ENCODE assay signal across 1 cellular context in the genomic region with DNA sequence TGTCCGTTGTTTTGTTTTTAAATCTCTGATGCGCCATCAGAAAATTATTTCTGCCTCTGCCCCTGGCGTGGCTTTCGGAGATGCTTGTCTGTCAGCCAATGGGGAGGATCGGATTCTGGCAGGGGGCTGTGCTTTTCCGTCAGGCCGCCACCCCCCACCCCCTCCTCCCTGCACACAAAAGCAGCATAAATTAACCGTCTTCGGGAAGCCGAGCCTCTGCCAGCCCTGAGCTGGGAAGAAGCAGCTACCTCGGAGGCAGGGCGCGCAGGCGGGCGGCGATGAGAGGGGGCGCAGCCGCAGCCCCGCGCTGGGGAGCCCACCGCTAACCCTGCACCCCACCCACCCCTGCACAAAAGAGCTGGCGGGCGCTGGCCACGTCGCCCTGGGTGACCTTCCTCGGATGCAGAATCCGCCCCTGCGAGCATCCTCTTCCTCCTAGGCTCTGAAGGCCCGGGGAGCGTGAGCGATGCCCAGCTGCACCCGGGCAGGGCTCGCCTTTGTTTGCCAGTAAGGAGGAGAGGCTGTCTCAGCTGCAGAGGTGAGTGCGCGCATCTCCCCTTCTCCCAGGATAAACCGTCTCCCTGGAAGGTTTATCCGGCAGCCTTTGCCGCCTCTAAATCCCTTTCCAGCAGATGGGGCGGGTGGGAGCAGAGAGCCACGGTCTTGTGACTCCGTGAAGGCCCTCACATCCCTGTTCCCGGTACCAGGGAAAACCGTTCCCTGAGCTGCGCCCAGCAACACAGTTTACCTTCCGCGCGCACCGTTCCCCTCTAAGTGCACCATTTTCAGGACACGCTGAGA.
TF ChIP-seq lines count a peak whose summit lies in the region.

A gene with protein sequence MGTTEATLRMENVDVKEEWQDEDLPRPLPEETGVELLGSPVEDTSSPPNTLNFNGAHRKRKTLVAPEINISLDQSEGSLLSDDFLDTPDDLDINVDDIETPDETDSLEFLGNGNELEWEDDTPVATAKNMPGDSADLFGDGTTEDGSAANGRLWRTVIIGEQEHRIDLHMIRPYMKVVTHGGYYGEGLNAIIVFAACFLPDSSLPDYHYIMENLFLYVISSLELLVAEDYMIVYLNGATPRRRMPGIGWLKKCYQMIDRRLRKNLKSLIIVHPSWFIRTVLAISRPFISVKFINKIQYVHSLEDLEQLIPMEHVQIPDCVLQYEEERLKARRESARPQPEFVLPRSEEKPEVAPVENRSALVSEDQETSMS (plus strand): TSS at position 215 of the 801 bp plus-strand sequence. CDS start 5,083 bp downstream, outside the sequence.

TF ChIP-seq in WTC11, 78 proteins besides CTCF, POLR2A, EP300 and RAD21 (continued from another document):
- TF ChIP-seq, protein P1, sequence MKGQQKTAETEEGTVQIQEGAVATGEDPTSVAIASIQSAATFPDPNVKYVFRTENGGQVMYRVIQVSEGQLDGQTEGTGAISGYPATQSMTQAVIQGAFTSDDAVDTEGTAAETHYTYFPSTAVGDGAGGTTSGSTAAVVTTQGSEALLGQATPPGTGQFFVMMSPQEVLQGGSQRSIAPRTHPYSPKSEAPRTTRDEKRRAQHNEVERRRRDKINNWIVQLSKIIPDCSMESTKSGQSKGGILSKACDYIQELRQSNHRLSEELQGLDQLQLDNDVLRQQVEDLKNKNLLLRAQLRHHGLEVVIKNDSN (CRISPR knock-in tag; IDR thresholded peaks at IDR 0.05), result peak; percentile 21; the same call in 1 of the 2 replicates
- no peak for TF ChIP-seq ZBTB21 (CRISPR knock-in tag; IDR thresholded peaks at IDR 0.05; ENCODE audit: borderline replicate concordance)
- TF ChIP-seq, protein P2, sequence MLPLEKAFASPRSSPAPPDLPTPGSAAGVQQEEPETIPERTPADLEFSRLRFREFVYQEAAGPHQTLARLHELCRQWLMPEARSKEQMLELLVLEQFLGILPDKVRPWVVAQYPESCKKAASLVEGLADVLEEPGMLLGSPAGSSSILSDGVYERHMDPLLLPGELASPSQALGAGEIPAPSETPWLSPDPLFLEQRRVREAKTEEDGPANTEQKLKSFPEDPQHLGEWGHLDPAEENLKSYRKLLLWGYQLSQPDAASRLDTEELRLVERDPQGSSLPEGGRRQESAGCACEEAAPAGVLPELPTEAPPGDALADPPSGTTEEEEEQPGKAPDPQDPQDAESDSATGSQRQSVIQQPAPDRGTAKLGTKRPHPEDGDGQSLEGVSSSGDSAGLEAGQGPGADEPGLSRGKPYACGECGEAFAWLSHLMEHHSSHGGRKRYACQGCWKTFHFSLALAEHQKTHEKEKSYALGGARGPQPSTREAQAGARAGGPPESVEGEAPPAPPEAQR (CRISPR knock-in tag; IDR thresholded peaks at IDR 0.05), result no peak
- TF ChIP-seq, protein P3, sequence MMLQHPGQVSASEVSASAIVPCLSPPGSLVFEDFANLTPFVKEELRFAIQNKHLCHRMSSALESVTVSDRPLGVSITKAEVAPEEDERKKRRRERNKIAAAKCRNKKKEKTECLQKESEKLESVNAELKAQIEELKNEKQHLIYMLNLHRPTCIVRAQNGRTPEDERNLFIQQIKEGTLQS (CRISPR knock-in tag; conservative IDR thresholded peaks at IDR 0.05), result no peak
- TF ChIP-seq SMAD3 (CRISPR knock-in tag; IDR thresholded peaks at IDR 0.05; ENCODE audit: borderline replicate concordance), result no peak
- TF ChIP-seq, protein P4, sequence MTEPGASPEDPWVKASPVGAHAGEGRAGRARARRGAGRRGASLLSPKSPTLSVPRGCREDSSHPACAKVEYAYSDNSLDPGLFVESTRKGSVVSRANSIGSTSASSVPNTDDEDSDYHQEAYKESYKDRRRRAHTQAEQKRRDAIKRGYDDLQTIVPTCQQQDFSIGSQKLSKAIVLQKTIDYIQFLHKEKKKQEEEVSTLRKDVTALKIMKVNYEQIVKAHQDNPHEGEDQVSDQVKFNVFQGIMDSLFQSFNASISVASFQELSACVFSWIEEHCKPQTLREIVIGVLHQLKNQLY (CRISPR knock-in tag; IDR thresholded peaks at IDR 0.05), result no peak
- TF ChIP-seq ETV6 (CRISPR knock-in tag; IDR thresholded peaks at IDR 0.05), result 0 out of 2 replicates have a peak, but pooled peaks have one; percentile 36
- no peak for TF ChIP-seq TCF7 (CRISPR knock-in tag; IDR thresholded peaks at IDR 0.05; ENCODE audit: low read depth)
- TF ChIP-seq, protein P5, sequence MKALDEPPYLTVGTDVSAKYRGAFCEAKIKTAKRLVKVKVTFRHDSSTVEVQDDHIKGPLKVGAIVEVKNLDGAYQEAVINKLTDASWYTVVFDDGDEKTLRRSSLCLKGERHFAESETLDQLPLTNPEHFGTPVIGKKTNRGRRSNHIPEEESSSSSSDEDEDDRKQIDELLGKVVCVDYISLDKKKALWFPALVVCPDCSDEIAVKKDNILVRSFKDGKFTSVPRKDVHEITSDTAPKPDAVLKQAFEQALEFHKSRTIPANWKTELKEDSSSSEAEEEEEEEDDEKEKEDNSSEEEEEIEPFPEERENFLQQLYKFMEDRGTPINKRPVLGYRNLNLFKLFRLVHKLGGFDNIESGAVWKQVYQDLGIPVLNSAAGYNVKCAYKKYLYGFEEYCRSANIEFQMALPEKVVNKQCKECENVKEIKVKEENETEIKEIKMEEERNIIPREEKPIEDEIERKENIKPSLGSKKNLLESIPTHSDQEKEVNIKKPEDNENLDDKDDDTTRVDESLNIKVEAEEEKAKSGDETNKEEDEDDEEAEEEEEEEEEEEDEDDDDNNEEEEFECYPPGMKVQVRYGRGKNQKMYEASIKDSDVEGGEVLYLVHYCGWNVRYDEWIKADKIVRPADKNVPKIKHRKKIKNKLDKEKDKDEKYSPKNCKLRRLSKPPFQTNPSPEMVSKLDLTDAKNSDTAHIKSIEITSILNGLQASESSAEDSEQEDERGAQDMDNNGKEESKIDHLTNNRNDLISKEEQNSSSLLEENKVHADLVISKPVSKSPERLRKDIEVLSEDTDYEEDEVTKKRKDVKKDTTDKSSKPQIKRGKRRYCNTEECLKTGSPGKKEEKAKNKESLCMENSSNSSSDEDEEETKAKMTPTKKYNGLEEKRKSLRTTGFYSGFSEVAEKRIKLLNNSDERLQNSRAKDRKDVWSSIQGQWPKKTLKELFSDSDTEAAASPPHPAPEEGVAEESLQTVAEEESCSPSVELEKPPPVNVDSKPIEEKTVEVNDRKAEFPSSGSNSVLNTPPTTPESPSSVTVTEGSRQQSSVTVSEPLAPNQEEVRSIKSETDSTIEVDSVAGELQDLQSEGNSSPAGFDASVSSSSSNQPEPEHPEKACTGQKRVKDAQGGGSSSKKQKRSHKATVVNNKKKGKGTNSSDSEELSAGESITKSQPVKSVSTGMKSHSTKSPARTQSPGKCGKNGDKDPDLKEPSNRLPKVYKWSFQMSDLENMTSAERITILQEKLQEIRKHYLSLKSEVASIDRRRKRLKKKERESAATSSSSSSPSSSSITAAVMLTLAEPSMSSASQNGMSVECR (CRISPR knock-in tag; IDR thresholded peaks at IDR 0.05; ENCODE audit: borderline replicate concordance), result no peak; the same call in 1 of the 2 replicates
